In the genomic region with DNA sequence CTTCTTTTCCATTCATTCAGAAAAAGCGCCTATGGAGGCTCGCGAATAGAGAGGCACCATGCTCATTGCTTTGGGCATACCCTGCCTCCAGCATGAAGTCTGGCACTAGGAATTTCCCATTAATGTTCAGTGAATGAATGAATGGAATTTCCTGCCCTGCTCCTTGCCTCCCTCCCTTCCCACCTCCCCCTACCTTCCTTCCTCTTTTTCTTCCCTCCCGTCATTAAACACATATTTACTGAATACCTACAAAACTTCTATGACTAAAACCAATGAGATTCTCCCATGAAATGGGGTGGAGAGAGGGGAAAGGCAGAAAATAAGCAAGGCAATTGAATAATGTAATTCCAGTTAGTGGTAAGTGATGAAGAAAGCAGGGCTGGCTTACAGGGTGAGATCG, we compare ENCODE assay signal across 20 cellular contexts.
"Had no signal": no experiment of that assay in that cellular context is flagged by ENCODE, and none has a peak within 500 bp of the region (broad histone marks: within the 10 kb centered on the region; RNA-seq: fewer than 3 reads in every experiment).

No MANE protein-coding gene starts in this region.

- H3K27me3 ChIP-seq: cardiac muscle cell, esophagus muscularis mucosa, thyroid gland had no signal

- H3K36me3 ChIP-seq: cardiac muscle cell, esophagus muscularis mucosa, thyroid gland had no signal

- H3K4me3 Mint-ChIP-seq: activated naive CD4-positive, alpha-beta T cell treated with anti-CD3 and anti-CD28 coated beads for 36 hours; activated naive CD8-positive, alpha-beta T cell treated with anti-CD3 and anti-CD28 coated beads, Interleukin-2, amount 50 U/mL, for 24 hours; memory B cell; naive thymus-derived CD8-positive, alpha-beta T cell; stimulated activated naive B cell treated with anti-CD40 and anti-IgM and Interleukin-4, amounts not matched to agents 10 μg/mL and 1 μg/mL and 100 μg/mL, for 72 hours; T-helper 2 cell treated with Interferon-gamma antibody and Interleukin-4, amounts not matched to agents 5 μg/mL and 100 μg/mL, for 36 hours had no signal

- H3K4me1 ChIP-seq: esophagus muscularis mucosa had no signal

- H3K9me3 Mint-ChIP-seq: activated naive CD4-positive, alpha-beta T cell treated with anti-CD3 and anti-CD28 coated beads for 36 hours; activated naive CD8-positive, alpha-beta T cell treated with anti-CD3 and anti-CD28 coated beads, Interleukin-2, amount 50 U/mL, for 24 hours; activated T-helper 2 cell treated with anti-CD3 and anti-CD28 coated beads, Interferon-gamma antibody, Interleukin-2, Interleukin-4, amounts not matched to agents 10 μg/mL and 5 μg/mL and 100 μg/mL, durations not matched to agents 14 hours and 24 hours and 36 hours; T-helper 2 cell treated with Interferon-gamma antibody and Interleukin-4, amounts not matched to agents 5 μg/mL and 100 μg/mL, for 36 hours had no signal

- H3K4me1 Mint-ChIP-seq: activated naive CD8-positive, alpha-beta T cell treated with anti-CD3 and anti-CD28 coated beads, Interleukin-2, amount 50 U/mL, for 24 hours; memory B cell; naive thymus-derived CD8-positive, alpha-beta T cell; stimulated activated naive B cell treated with anti-CD40 and anti-IgM and Interleukin-4, amounts not matched to agents 10 μg/mL and 1 μg/mL and 100 μg/mL, for 72 hours had no signal

- H3K9me3 ChIP-seq: esophagus muscularis mucosa, thyroid gland had no signal

- FAIRE-seq: kidney, urothelium cell line had no signal

- H3K4me3 ChIP-seq: cardiac muscle cell, esophagus muscularis mucosa, thyroid gland had no signal

- DNase-seq: activated CD4-positive, alpha-beta T cell treated with anti-CD3 and anti-CD28 coated beads for 1 hour; activated CD4-positive, alpha-beta T cell treated with anti-CD3 and anti-CD28 coated beads, Interleukin-2, amount 50 U/mL, for 4 hours; activated naive CD4-positive, alpha-beta T cell treated with anti-CD3 and anti-CD28 coated beads for 36 hours; activated naive CD8-positive, alpha-beta T cell treated with anti-CD3 and anti-CD28 coated beads, Interleukin-2, amount 50 U/mL, for 24 hours; activated T-cell treated with anti-CD3 and anti-CD28 coated beads, Interleukin-2, amount 50 U/mL, for 1 hour; aorta; glutamatergic neuron; hypothalamus; kidney; left ventricle myocardium superior; naive thymus-derived CD8-positive, alpha-beta T cell; stimulated activated CD4-positive, alpha-beta T cell treated with anti-CD3 and anti-CD28 coated beads, Interleukin-2, amount 100 ng/mL, for 48 hours; stimulated activated naive B cell treated with anti-CD40 and anti-IgM and Interleukin-4, amounts not matched to agents 10 μg/mL and 1 μg/mL and 100 μg/mL, for 72 hours; thyroid gland had no signal

- H3K36me3 Mint-ChIP-seq: memory B cell; stimulated activated naive B cell treated with anti-CD40 and anti-IgM and Interleukin-4, amounts not matched to agents 10 μg/mL and 1 μg/mL and 100 μg/mL, for 72 hours had no signal

- ATAC-seq: activated naive CD8-positive, alpha-beta T cell treated with anti-CD3 and anti-CD28 coated beads, Interleukin-2, amount 50 U/mL, for 24 hours; naive thymus-derived CD8-positive, alpha-beta T cell; stimulated activated naive B cell treated with anti-CD40 and anti-IgM and Interleukin-4, amounts not matched to agents 10 μg/mL and 1 μg/mL and 100 μg/mL, for 72 hours had no signal

- H3K27ac Mint-ChIP-seq: activated naive CD4-positive, alpha-beta T cell treated with anti-CD3 and anti-CD28 coated beads for 36 hours; activated naive CD8-positive, alpha-beta T cell treated with anti-CD3 and anti-CD28 coated beads, Interleukin-2, amount 50 U/mL, for 24 hours; activated T-helper 2 cell treated with anti-CD3 and anti-CD28 coated beads, Interferon-gamma antibody, Interleukin-2, Interleukin-4, amounts not matched to agents 10 μg/mL and 5 μg/mL and 100 μg/mL, durations not matched to agents 14 hours and 24 hours and 36 hours; memory B cell; naive thymus-derived CD8-positive, alpha-beta T cell; stimulated activated naive B cell treated with anti-CD40 and anti-IgM and Interleukin-4, amounts not matched to agents 10 μg/mL and 1 μg/mL and 100 μg/mL, for 72 hours; T-helper 2 cell treated with Interferon-gamma antibody and Interleukin-4, amounts not matched to agents 5 μg/mL and 100 μg/mL, for 36 hours had no signal

- H3K27ac ChIP-seq: cardiac muscle cell, esophagus muscularis mucosa, thyroid gland had no signal
